Comparison of ENCODE assay signal across 17 cellular contexts in the genomic region with DNA sequence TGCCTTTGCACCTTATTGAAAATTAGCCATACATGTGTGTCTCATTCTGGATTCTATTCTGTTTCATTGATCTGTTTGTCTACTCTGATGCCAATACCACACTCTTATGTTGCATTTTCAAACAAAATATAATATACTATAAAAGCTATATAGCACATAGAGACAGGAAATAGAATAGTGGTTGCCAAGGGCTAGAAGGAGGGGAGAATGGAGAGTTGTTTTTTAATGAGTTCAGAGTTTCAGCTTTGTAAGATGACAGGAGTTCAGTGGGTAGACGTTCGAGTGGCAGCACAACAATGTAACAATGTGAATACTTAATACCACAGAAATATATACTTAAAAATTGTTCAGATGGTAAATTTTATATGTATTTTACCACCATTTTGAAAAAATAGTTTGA.
"Had no signal": no experiment of that assay in that cellular context is flagged by ENCODE, and none has a peak within 500 bp of the region (broad histone marks: within the 10 kb centered on the region; RNA-seq: fewer than 3 reads in every experiment).

No MANE protein-coding gene starts in this region.

- H3K27me3 ChIP-seq: colonic mucosa, hepatocyte had no signal

- H3K27ac Mint-ChIP-seq: memory B cell, mesothelial cell of epicardium had no signal

- ATAC-seq: left cardiac atrium, lower lobe of right lung, right cardiac atrium had no signal

- H3K4me1 ChIP-seq: colonic mucosa had no signal

- H3K9me3 Mint-ChIP-seq: memory B cell, mesothelial cell of epicardium had no signal

- H3K27ac ChIP-seq: colonic mucosa, hepatocyte, left ventricle myocardium inferior, lower lobe of right lung had no signal

- H3K9me3 ChIP-seq: colonic mucosa, left ventricle myocardium inferior, lower lobe of right lung had no signal

- H3K4me3 Mint-ChIP-seq: memory B cell, mesothelial cell of epicardium had no signal

- H3K36me3 ChIP-seq: colonic mucosa, left ventricle myocardium inferior, lower lobe of right lung had no signal

- DNase-seq: colonic mucosa; effector CD8-positive, alpha-beta T cell; foreskin melanocyte; head of caudate nucleus; kidney; left cardiac atrium; left ventricle myocardium inferior; lower lobe of right lung; right cardiac atrium; small intestine; stimulated activated CD4-positive, alpha-beta T cell treated with anti-CD3 and anti-CD28 coated beads, Interleukin-12 subunit alpha, Interleukin-12 subunit beta, amount 100 ng/mL, for 4 hours; stimulated activated CD4-positive, alpha-beta T cell treated with anti-CD3 and anti-CD28 coated beads, Interleukin-2, amount 100 ng/mL, for 48 hours; stimulated activated naive CD4-positive, alpha-beta T cell treated with Interleukin-2 at 50 U/mL for 16 hours; trophoblast cell had no signal

- H3K27me3 Mint-ChIP-seq: memory B cell had no signal

- H3K4me3 ChIP-seq: colonic mucosa, hepatocyte, left ventricle myocardium inferior, lower lobe of right lung had no signal
